In the genomic region with DNA sequence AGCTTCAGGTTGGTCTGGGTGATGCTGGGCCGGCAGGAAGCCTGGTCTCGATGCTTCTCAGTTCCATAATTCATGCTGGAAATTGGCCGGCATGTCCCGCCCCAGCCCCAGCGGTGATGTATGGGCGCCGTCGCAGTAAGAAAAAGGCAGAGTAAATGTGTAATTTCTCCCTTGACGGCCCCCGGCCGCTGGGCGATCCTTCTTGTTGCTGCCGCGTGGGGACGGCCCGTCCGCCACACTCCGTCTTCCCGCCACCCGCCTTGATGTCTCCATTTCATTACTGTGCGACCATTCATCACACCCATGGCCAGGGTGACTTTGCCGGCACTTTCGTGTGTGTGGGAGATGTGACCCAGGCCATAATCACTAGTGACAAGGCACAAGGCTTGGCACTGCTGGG, we compare ENCODE assay signal across 28 cellular contexts.
"Had no signal": no experiment of that assay in that cellular context is flagged by ENCODE, and none has a peak within 500 bp of the region (broad histone marks: within the 10 kb centered on the region; RNA-seq: fewer than 3 reads in every experiment).

No MANE protein-coding gene starts in this region.

- ATAC-seq: foreskin keratinocyte; gastroesophageal sphincter; heart left ventricle; left lung; naive thymus-derived CD4-positive, alpha-beta T cell; psoas muscle; right cardiac atrium; stimulated activated naive CD8-positive, alpha-beta T cell treated with anti-CD3 and anti-CD28 coated beads, Interleukin-15, Interleukin-2, amounts not matched to agents 100 U/mL and 50 U/mL, for 24 hours had no signal

- H3K4me3 Mint-ChIP-seq: dendritic cell treated with granulocyte-macrophage colony-stimulating factor and Interleukin-4, amounts not matched to agents 40 ng/mL and 50 ng/mL, for 4 days; naive thymus-derived CD4-positive, alpha-beta T cell; nephron progenitor cell; stimulated activated memory B cell treated with anti-CD40 and anti-IgM and Interleukin-4, amounts not matched to agents 10 μg/mL and 1 μg/mL and 100 μg/mL, for 72 hours had no signal

- FAIRE-seq: endothelial cell of umbilical vein, kidney, urothelium cell line had no signal

- H3K79me2 ChIP-seq: hepatocyte had no signal

- H3K27me3 ChIP-seq: colonic mucosa, esophagus muscularis mucosa, foreskin keratinocyte, gastroesophageal sphincter, heart left ventricle, hepatocyte, left lung, sigmoid colon, testis, tibial artery, upper lobe of left lung had no signal

- H3K27ac Mint-ChIP-seq: dendritic cell treated with granulocyte-macrophage colony-stimulating factor and Interleukin-4, amounts not matched to agents 40 ng/mL and 50 ng/mL, for 4 days; nephron progenitor cell had no signal

- H3K9me3 Mint-ChIP-seq: dendritic cell treated with granulocyte-macrophage colony-stimulating factor and Interleukin-4, amounts not matched to agents 40 ng/mL and 50 ng/mL, for 4 days; stimulated activated memory B cell treated with anti-CD40 and anti-IgM and Interleukin-4, amounts not matched to agents 10 μg/mL and 1 μg/mL and 100 μg/mL, for 72 hours had no signal

- H3K9me3 ChIP-seq: colonic mucosa, esophagus muscularis mucosa, gastroesophageal sphincter, heart left ventricle, left lung, psoas muscle, sigmoid colon, testis, tibial artery, upper lobe of left lung had no signal

- H3K4me2 ChIP-seq: hepatocyte had no signal

- H2AFZ ChIP-seq: hepatocyte had no signal

- DNase-seq: colonic mucosa; effector memory CD4-positive, alpha-beta T cell; foreskin keratinocyte; heart left ventricle; kidney; left lung; mesenchymal stem cell; midbrain; naive thymus-derived CD4-positive, alpha-beta T cell; nephron progenitor cell; nucleus accumbens; psoas muscle; right cardiac atrium; sigmoid colon; stimulated activated CD4-positive, alpha-beta T cell treated with anti-CD3 and anti-CD28 coated beads, Interleukin-2, amount 100 ng/mL, for 24 hours; stimulated activated CD4-positive, alpha-beta T cell treated with anti-CD3 and anti-CD28 coated beads, Interleukin-4, amount 100 ng/mL, for 24 hours; stimulated activated naive CD8-positive, alpha-beta T cell treated with anti-CD3 and anti-CD28 coated beads, Interleukin-15, Interleukin-2, amounts not matched to agents 100 U/mL and 50 U/mL, for 24 hours; substantia nigra; testis; tibial artery had no signal

- H3K27ac ChIP-seq: colonic mucosa, esophagus muscularis mucosa, foreskin keratinocyte, gastroesophageal sphincter, heart left ventricle, hepatocyte, left lung, psoas muscle, sigmoid colon, testis, tibial artery, upper lobe of left lung had no signal

- H3K4me3 ChIP-seq: colonic mucosa, esophagus muscularis mucosa, gastroesophageal sphincter, heart left ventricle, hepatocyte, left lung, psoas muscle, sigmoid colon, testis, tibial artery, upper lobe of left lung had no signal

- H3K27me3 Mint-ChIP-seq: dendritic cell treated with granulocyte-macrophage colony-stimulating factor and Interleukin-4, amounts not matched to agents 40 ng/mL and 50 ng/mL, for 4 days; naive thymus-derived CD4-positive, alpha-beta T cell; stimulated activated memory B cell treated with anti-CD40 and anti-IgM and Interleukin-4, amounts not matched to agents 10 μg/mL and 1 μg/mL and 100 μg/mL, for 72 hours had no signal

- H3K4me1 ChIP-seq: colonic mucosa, foreskin keratinocyte, psoas muscle, testis, tibial artery had no signal
